8 cellular contexts compared by ENCODE assay signal in the genomic region with DNA sequence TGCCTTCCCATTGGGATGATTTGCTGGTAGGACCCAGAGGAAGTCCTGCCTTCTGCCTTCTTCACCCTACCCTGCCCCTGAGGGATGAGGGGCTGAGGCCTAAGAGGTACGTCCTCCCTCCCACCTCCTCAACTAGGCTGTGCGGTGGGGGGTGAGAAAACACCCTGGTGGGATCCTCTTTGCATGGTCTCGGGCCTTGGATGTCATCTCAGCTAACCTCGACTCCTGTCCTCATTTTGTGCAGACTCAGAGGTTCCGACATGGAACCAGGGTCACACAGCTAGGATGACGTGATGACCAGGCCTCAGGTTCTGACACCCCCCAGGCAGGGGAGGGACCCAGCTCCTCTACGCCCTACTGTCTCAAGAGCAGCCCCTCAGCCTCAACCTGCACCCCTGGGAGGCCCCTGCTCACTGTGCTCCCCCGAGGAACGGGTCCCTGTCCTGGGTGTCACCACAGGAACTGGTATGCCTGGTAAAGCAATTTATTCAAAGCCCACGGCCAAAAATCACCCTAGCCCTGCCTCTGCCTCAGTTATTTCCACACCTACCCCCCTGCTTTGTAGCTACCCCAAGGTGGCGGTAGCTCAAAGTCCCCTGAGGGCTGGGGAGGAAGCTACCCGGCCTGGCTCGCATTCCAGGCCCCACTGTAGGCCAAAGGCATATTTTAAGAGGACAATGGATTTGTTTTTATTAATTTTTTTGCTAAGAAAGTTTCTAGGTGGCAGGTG. TPM values are rescaled to one million over a fixed set of nuclear protein-coding genes. Genes with fewer than 3 reads are reported as not detected.
A peak's percentile ranks its signal among the peaks of the same experiment; 100 is the strongest.
DNase-seq lines count a peak whose midpoint lies in the region; ATAC-seq and TF ChIP-seq lines count a peak whose summit lies in the region.

No MANE protein-coding gene starts in this region.

- H3K27me3 ChIP-seq in heart right ventricle = no peaks in the 10 kb centered on the region

- WGBS in heart right ventricle, 2 donors = 61 to 75% methylated on average over 13 of the region's 13 CpGs

- intact Hi-C loops in heart right ventricle (cut with DNase I) = loop anchor here in 3 of 10 donors (2.0 to 10.0 kb wide), 5 partner anchors 34 to 70 kb away; partner anchors contain the start of genes GALK1 (in 1 of the 3) and TRIM65 (in 1 of the 3)
- intact Hi-C loops in cardiac septum (cut with DNase I) = loop anchor here (5.0 kb wide), 2 partner anchors 39 to 59 kb away; partner anchors contain the start of gene GALK1
- intact Hi-C loops in natural killer cell (cut with micrococcal nuclease) = no loop called here

- no peak for TF ChIP-seq CTCF in heart right ventricle (IDR thresholded peaks at IDR 0.05)
- no peak for TF ChIP-seq CTCF in coronary artery (IDR thresholded peaks at IDR 0.05)
- no peak for TF ChIP-seq CTCF in natural killer cell (IDR thresholded peaks at IDR 0.05)

- H3K4me1 Mint-ChIP-seq in natural killer cell = peaks cover 6 to 27% of the 10 kb centered on the region in 2 donors

- H3K36me3 Mint-ChIP-seq in natural killer cell = no peaks in the 10 kb centered on the region

- H3K27ac Mint-ChIP-seq in natural killer cell = peak overlapping the region; percentile 86 to 94

- ATAC-seq in heart right ventricle (peak; percentile 1 to 48 (median 21)), natural killer cell (no peak), HG02610 (IDR thresholded peaks at IDR 0.05; ENCODE audit: unreplicated experiment) (no peak)

- peak overlapping the region; percentile 61 for H3K4me3 Mint-ChIP-seq in natural killer cell

- H3K4me1 ChIP-seq in heart right ventricle = peaks cover 15 to 42% (median 25%) of the 10 kb centered on the region in 9 donors

- H3K4me3 ChIP-seq in heart right ventricle = peak overlapping the region in 1 of 10 donors; percentile 44
- no peak overlapping the region for H3K4me3 ChIP-seq in coronary artery

- H3K27ac ChIP-seq in heart right ventricle (peak overlapping the region; percentile 52 to 88 (median 82)), coronary artery (peak overlapping the region; percentile 68 to 78)

- H3K9me3 Mint-ChIP-seq in natural killer cell = no peaks in the 10 kb centered on the region

- H3K36me3 ChIP-seq in heart right ventricle = peaks cover 0 to 96% (median 18%) of the 10 kb centered on the region in 9 donors

- no peak for DNase-seq in heart right ventricle
- DNase-seq in cardiac septum (ENCODE audit: low spot score) = no peak
- no peak for DNase-seq in coronary artery (ENCODE audit: low spot score)
- no peak for DNase-seq in natural killer cell
- no peak for DNase-seq in HuH-7 (ENCODE audit: low spot score)
- DNase-seq in NCI-H748 (lab: John Stamatoyannopoulos, UW; ENCODE audit: unreplicated experiment) = no peak
- no peak for DNase-seq in KG1 (lab: John Stamatoyannopoulos, UW)

- no peaks in the 10 kb centered on the region for H3K9me3 ChIP-seq in heart right ventricle

- no peaks in the 10 kb centered on the region for H3K27me3 Mint-ChIP-seq in natural killer cell (ENCODE audit: low read depth in 2 of 2)

RNA-seq across cellular contexts. Expression of gene UNC13D, which starts 17.5 kb away (rescaled TPM):
- total RNA-seq in heart right ventricle = 10 to 100 TPM in 3 of 10 donors, 1 to 10 TPM in 7; 5.5 to 20.7 (median 8.5) TPM
- polyA plus RNA-seq in heart right ventricle = 10 to 100 TPM in 1 of 2 donors, 1 to 10 TPM in 1; 3.0 to 12.6 TPM
- 7.9 TPM for total RNA-seq in cardiac septum
- 100 to 1,000 TPM; 269 to 279 (median 277) TPM for total RNA-seq in natural killer cell

RNA-seq across cellular contexts. Expression of gene WBP2, which starts 28.4 kb away (rescaled TPM):
- total RNA-seq in heart right ventricle (100 to 1,000 TPM; 130 to 210 (median 173) TPM), cardiac septum (129 TPM), natural killer cell (100 to 1,000 TPM in 1 of 3 donors, 10 to 100 TPM in 2; 81.1 to 106 (median 95.2) TPM)
- polyA plus RNA-seq in heart right ventricle = 100 to 1,000 TPM; 155 to 205 TPM

RNA-seq across cellular contexts. Expression of gene UNK, which starts 42.1 kb away (rescaled TPM):
- 10 to 100 TPM; 11.6 to 19.1 (median 14.7) TPM for total RNA-seq in heart right ventricle
- 10 to 100 TPM; 12.9 to 21.3 TPM for polyA plus RNA-seq in heart right ventricle
- total RNA-seq in cardiac septum = 16.8 TPM
- 10 to 100 TPM; 44.2 to 51.3 (median 44.5) TPM for total RNA-seq in natural killer cell

RNA-seq across cellular contexts. Expression of gene TRIM47, which starts 51.7 kb away (rescaled TPM):
- 10 to 100 TPM in 9 of 10 donors, 1 to 10 TPM in 1; 9.3 to 53.1 (median 21.5) TPM for total RNA-seq in heart right ventricle
- 10 to 100 TPM; 22.4 to 48.7 TPM for polyA plus RNA-seq in heart right ventricle
- total RNA-seq in cardiac septum = 39.5 TPM
- total RNA-seq in natural killer cell = 1 to 10 TPM; 1.2 to 2.5 (median 2.0) TPM

Comparison
In these comparisons a context has a peak if more than half of its experiments do, and no peak if none do; other contexts are left out.
1. ATAC-seq: peak in heart right ventricle (8 of 8); none in natural killer cell (0 of 3) and HG02610 (single experiment).
2. RNA of gene UNC13D, which starts 17.5 kb away (total RNA-seq): 269 to 279 TPM in natural killer cell; 5.5 to 20.7 TPM in heart right ventricle and 7.9 TPM in cardiac septum (single experiment); every median in the first group is over 10 times any median in the second.